In genomic region chr1:159946242-159947187, GRCh38 we compare ENCODE assay signal across 10 cellular contexts. TPM values are rescaled to one million over a fixed set of nuclear protein-coding genes. Genes with fewer than 3 reads are reported as not detected.
A peak's percentile ranks its signal among the peaks of the same experiment; 100 is the strongest.
DNase-seq lines count a peak whose midpoint lies in the region; ATAC-seq and TF ChIP-seq lines count a peak whose summit lies in the region.
"Had no signal": no experiment of that assay in that cellular context is flagged by ENCODE, and none has a peak within 500 bp of the region (broad histone marks: within the 10 kb centered on the region; RNA-seq: fewer than 3 reads in every experiment).

No MANE protein-coding gene starts in this region.

- peak overlapping the region; percentile 66 for H3K4me3 Mint-ChIP-seq in stimulated activated effector memory CD8-positive, alpha-beta T cell treated with anti-CD3 and anti-CD28 coated beads, Interleukin-12 subunit alpha, Interleukin-12 subunit beta, amount 100 ng/mL, for 72 hours

- peaks cover 23% of the 10 kb centered on the region for H3K4me1 ChIP-seq in hepatocyte (ENCODE audit: insufficient read depth)

- H3K36me3 Mint-ChIP-seq in stimulated activated effector memory CD8-positive, alpha-beta T cell treated with anti-CD3 and anti-CD28 coated beads, Interleukin-12 subunit alpha, Interleukin-12 subunit beta, amount 100 ng/mL, for 72 hours, result no peaks in the 10 kb centered on the region

- H3K9me3 ChIP-seq in hepatocyte (ENCODE audit: low read depth), result no peaks in the 10 kb centered on the region
- H3K9me3 ChIP-seq: neutrophil had no signal

- no peaks in the 10 kb centered on the region for H3K36me3 ChIP-seq in hepatocyte (replicated peaks; ENCODE audit: insufficient read depth, low read depth)
- H3K36me3 ChIP-seq: neutrophil had no signal

- no peak overlapping the region for H3K27ac Mint-ChIP-seq in stimulated activated effector memory CD8-positive, alpha-beta T cell treated with anti-CD3 and anti-CD28 coated beads, Interleukin-12 subunit alpha, Interleukin-12 subunit beta, amount 100 ng/mL, for 72 hours

- peak overlapping the region; percentile 90 for H3K4me2 ChIP-seq in hepatocyte

- no peaks in the 10 kb centered on the region for H3K27me3 ChIP-seq in hepatocyte

- H3K79me2 ChIP-seq in hepatocyte, result peaks cover 26% of the 10 kb centered on the region

- ATAC-seq in stimulated activated effector memory CD8-positive, alpha-beta T cell treated with anti-CD3 and anti-CD28 coated beads, Interleukin-12 subunit alpha, Interleukin-12 subunit beta, amount 100 ng/mL, for 72 hours, result no peak
- ATAC-seq in HG02938 (IDR thresholded peaks at IDR 0.05; ENCODE audit: unreplicated experiment), result no peak

- H3K9me2 ChIP-seq in hepatocyte (replicated peaks; ENCODE audit: insufficient read depth), result no peaks in the 10 kb centered on the region

- H2AFZ ChIP-seq in hepatocyte, result peak overlapping the region; percentile 62

- no peak overlapping the region for H3K4me3 ChIP-seq in hepatocyte

- H3K9me3 Mint-ChIP-seq in stimulated activated effector memory CD8-positive, alpha-beta T cell treated with anti-CD3 and anti-CD28 coated beads, Interleukin-12 subunit alpha, Interleukin-12 subunit beta, amount 100 ng/mL, for 72 hours, result no peaks in the 10 kb centered on the region

- no peaks in the 10 kb centered on the region for H4K20me1 ChIP-seq in hepatocyte (ENCODE audit: insufficient read depth, poor library complexity, severe bottlenecking)

- H3K27ac ChIP-seq in VCaP (peak overlapping the region; percentile 92), hepatocyte (no peak overlapping the region)
- H3K27ac ChIP-seq: neutrophil had no signal

- WGBS in hepatocyte (ENCODE audit: low lambda C conversion rate, missing lambda C conversion rate), result 52% methylated on average over 9 of the region's 9 CpGs

- peaks cover 16% of the 10 kb centered on the region for H3K4me1 Mint-ChIP-seq in stimulated activated effector memory CD8-positive, alpha-beta T cell treated with anti-CD3 and anti-CD28 coated beads, Interleukin-12 subunit alpha, Interleukin-12 subunit beta, amount 100 ng/mL, for 72 hours

- DNase-seq in DMS79 treated with DMSO at 0.1 percent for 48 hours (lab: John Stamatoyannopoulos, UW) (peak; percentile 55), DMS79 (lab: John Stamatoyannopoulos, UW) (no peak), hepatocyte (ENCODE audit: low spot score) (no peak), epidermal melanocyte (ENCODE audit: insufficient read length, low spot score) (no peak), H4 (ENCODE audit: low spot score) (no peak)
- DNase-seq in stimulated activated effector memory CD8-positive, alpha-beta T cell treated with anti-CD3 and anti-CD28 coated beads, Interleukin-12 subunit alpha, Interleukin-12 subunit beta, amount 100 ng/mL, for 72 hours (ENCODE audit: low spot score in 2 of 2), result no peak
- DNase-seq: activated CD4-positive, CD25-positive, alpha-beta regulatory T cell treated with anti-CD3 and anti-CD28 coated beads, Interleukin-2, amount 50 U/mL, for 72 hours had no signal

- TF ChIP-seq CTCF in VCaP (conservative IDR thresholded peaks at IDR 0.05), result no peak
- TF ChIP-seq CTCF in hepatocyte (IDR thresholded peaks at IDR 0.05; ENCODE audit: poor library complexity), result no peak

RNA-seq across cellular contexts. Expression of gene IGSF9, which starts 1.1 kb away (rescaled TPM):
- total RNA-seq in hepatocyte, result 5.3 and 8.2 TPM in 2 replicates
- 22.5 and 25.4 TPM in 2 replicates for polyA plus RNA-seq in hepatocyte
- 0.47 and 0.52 TPM in 2 replicates for total RNA-seq in H4 (2014; rRNA removed; shearing (Covaris generic))

RNA-seq across cellular contexts. Expression of gene SLAMF9, which starts 7.5 kb away (rescaled TPM):
- total RNA-seq in hepatocyte, result not detected in 2 replicates
- not detected in 2 replicates for polyA plus RNA-seq in hepatocyte
- total RNA-seq in H4 (2014; rRNA removed; shearing (Covaris generic)), result 2.2 TPM in 1 of 2 replicates, not detected in the other

RNA-seq across cellular contexts. Expression of gene TAGLN2, which starts 21.2 kb away (rescaled TPM):
- 122 and 124 TPM in 2 replicates for total RNA-seq in hepatocyte
- polyA plus RNA-seq in hepatocyte, result 284 and 292 TPM in 2 replicates
- 444 and 497 TPM in 2 replicates for total RNA-seq in H4 (2014; rRNA removed; shearing (Covaris generic))

RNA-seq across cellular contexts. Expression of gene CFAP45, which starts 46.5 kb away (rescaled TPM):
- 0.43 TPM in 1 of 2 replicates, not detected in the other for total RNA-seq in hepatocyte
- polyA plus RNA-seq in hepatocyte, result not detected in 2 replicates
- total RNA-seq in H4 (2014; rRNA removed; shearing (Covaris generic)), result 0.21 and 0.62 TPM in 2 replicates
